9 cellular contexts compared by ENCODE assay signal in the genomic region with DNA sequence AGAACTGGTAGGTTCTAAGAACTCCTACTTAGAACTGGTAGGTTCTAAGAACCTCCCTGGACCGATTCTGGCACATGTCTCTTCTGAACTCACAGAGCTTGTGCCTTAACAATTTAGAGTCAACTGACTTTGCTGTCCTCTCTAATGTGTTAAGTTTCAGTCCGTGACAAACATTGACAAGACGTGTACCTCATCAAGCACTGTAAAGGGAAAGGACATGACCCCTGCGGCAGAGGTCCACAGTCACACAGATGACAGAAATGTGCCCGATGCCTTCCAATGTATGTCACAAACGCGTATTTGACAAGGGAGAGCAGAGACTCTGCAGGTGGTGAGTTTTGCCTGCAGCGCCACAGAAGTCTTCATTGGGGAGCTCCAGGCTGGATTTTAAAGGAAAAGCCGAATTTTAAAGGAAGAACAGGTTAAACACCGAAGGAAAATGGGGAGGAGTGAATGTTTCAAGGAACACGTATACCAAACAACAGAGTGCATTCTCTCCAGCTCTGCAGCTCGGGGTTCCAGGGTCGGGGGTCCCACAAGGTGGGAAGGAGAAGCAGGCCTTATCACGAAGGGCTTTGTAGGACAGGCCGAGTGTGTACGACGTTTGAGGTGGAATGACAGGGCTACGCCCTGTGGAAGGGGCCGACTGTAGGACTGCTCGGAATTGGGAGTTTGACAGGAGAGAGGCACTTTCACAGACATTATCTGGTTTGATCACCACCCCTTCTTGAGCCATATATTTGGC.
DNase-seq lines count a peak whose midpoint lies in the region; ATAC-seq, FAIRE-seq and TF ChIP-seq lines count a peak whose summit lies in the region.
"Had no signal": no experiment of that assay in that cellular context is flagged by ENCODE, and none has a peak within 500 bp of the region (broad histone marks: within the 10 kb centered on the region; RNA-seq: fewer than 3 reads in every experiment).

No MANE protein-coding gene starts in this region.

- FAIRE-seq in GM12878 (lab: Jason Lieb, UNC) = no peak

- peaks cover 0 to 74% (median 7%) of the 10 kb centered on the region in 9 donors for H3K36me3 ChIP-seq in heart right ventricle
- peaks cover 28 to 36% of the 10 kb centered on the region in 2 experiments for H3K36me3 ChIP-seq in GM12878 (ENCODE audit: control insufficient read depth in 2 of 2, insufficient read depth in 2 of 2, low read length in 1 of 2)
- H3K36me3 ChIP-seq in lower lobe of right lung = peaks cover 58% of the 10 kb centered on the region
- H3K36me3 ChIP-seq in upper lobe of right lung = peaks cover 58% of the 10 kb centered on the region
- no peaks in the 10 kb centered on the region for H3K36me3 ChIP-seq in mesendoderm (ENCODE audit: control insufficient read depth, insufficient read depth, low read length)

- no peaks in the 10 kb centered on the region for H3K79me1 ChIP-seq in mesendoderm (ENCODE audit: low read length)

- H2BK120ac ChIP-seq in mesendoderm (ENCODE audit: low read depth, low read length) = no peak overlapping the region

- H4K20me1 ChIP-seq in GM12878 (ENCODE audit: control insufficient read depth, insufficient read depth) = peaks cover 5% of the 10 kb centered on the region

- H4K8ac ChIP-seq in mesendoderm (ENCODE audit: low read depth, low read length) = no peak overlapping the region

- no peak overlapping the region for H2BK5ac ChIP-seq in mesendoderm (ENCODE audit: low read length)

- no peak overlapping the region for H3K9ac ChIP-seq in GM12878 (ENCODE audit: control insufficient read depth, insufficient read depth, low read length)
- H3K9ac ChIP-seq in mesendoderm (ENCODE audit: low read length) = no peak overlapping the region

- H3K27ac ChIP-seq in heart right ventricle (peak overlapping the region in 9 of 10 donors; percentile 26 to 74 (median 60)), GM12878 (ENCODE audit: control insufficient read depth, insufficient read depth) (no peak overlapping the region), lower lobe of right lung (peak overlapping the region; percentile 42), upper lobe of right lung (peak overlapping the region; percentile 73), mesendoderm (ENCODE audit: low read depth, low read length) (no peak overlapping the region)

- RAD21 ChIA-PET in GM12878 (lab: Charles Lee; ENCODE audit: unreplicated experiment) = interaction anchor here (1.0 to 3.3 kb wide), 3 partner anchors 9 to 146 kb away, joined by 3 to 12 read pairs (median 4); no protein-coding TSS in a partner anchor

- H2AK5ac ChIP-seq in mesendoderm (ENCODE audit: low read length) = no peak overlapping the region

- H3K23ac ChIP-seq in mesendoderm (ENCODE audit: low read length) = no peak overlapping the region

- in situ Hi-C loops in GM12878 (cut with MboI) = no loop called here

- CTCF ChIA-PET in GM12878 (lab: Yijun Ruan, JAX) = interaction anchor here (2.9 to 8.6 kb wide), 7 partner anchors 9 to 145 kb away, joined by 20 to 166 read pairs (median 40); no protein-coding TSS in a partner anchor

- 73 to 74% methylated on average over 20 of the region's 20 CpGs for WGBS in heart right ventricle, 2 donors
- 80% methylated on average over 20 of the region's 20 CpGs for WGBS in GM12878 (ENCODE audit: insufficient coverage, insufficient replicate concordance, low lambda C conversion rate, missing lambda C conversion rate)
- no CpG with 5 or more reads among the region's 20 CpGs for WGBS in mesendoderm (ENCODE audit: extremely low coverage, insufficient coverage, low lambda C conversion rate)

- no peak for TF ChIP-seq RAD21 in GM12878 (IDR thresholded peaks at IDR 0.05; ENCODE audit: insufficient read depth, low read depth, low read length)

- H3K56ac ChIP-seq in mesendoderm (ENCODE audit: low read length) = no peak overlapping the region

- H2AFZ ChIP-seq in GM12878 (ENCODE audit: control insufficient read depth, low read depth, low read length) = no peak overlapping the region

- peak in 1 of 8 donors; percentile 12 for ATAC-seq in heart right ventricle
- ATAC-seq in Right ventricle myocardium inferior = no peak
- ATAC-seq in GM12878 = no peak
- ATAC-seq in lower lobe of right lung = no peak
- ATAC-seq in upper lobe of right lung = no peak

- POLR2A ChIA-PET in GM12878 (lab: Charles Lee) = no interaction called here

- TF ChIP-seq POLR2A in GM12878 (IDR thresholded peaks at IDR 0.05; ENCODE audit: low read depth, low read length) = no peak

- H3K9me3 ChIP-seq in heart right ventricle (no peaks in the 10 kb centered on the region), GM12878 (replicated peaks; ENCODE audit: control insufficient read depth, insufficient read depth, low read length) (peaks cover 3% of the 10 kb centered on the region; the same call in 1 of the 3 replicates), lower lobe of right lung (no peaks in the 10 kb centered on the region), upper lobe of right lung (no peaks in the 10 kb centered on the region)

- intact Hi-C loops in heart right ventricle (cut with DNase I) = loop anchor here in 7 of 10 donors (5.0 to 10.0 kb wide), 9 partner anchors 92 to 547 kb away; no protein-coding TSS in a partner anchor
- intact Hi-C loops in Right ventricle myocardium inferior (cut with DNase I) = loop anchor here (5.0 kb wide), 3 partner anchors 112 to 407 kb away; no protein-coding TSS in a partner anchor
- intact Hi-C loops in GM12878 (cut with micrococcal nuclease; ENCODE audit: unreplicated experiment) = no loop called here
- intact Hi-C loops in lower lobe of right lung (cut with DNase I) = no loop called here
- intact Hi-C loops in upper lobe of right lung (cut with DNase I) = loop anchor here (10.0 kb wide), 1 partner anchor 120 kb away; no protein-coding TSS in a partner anchor

- SMC1A ChIA-PET in GM12878 (lab: Charles Lee; ENCODE audit: uncharacterized antibody, unreplicated experiment) = interaction anchor here (0.6 to 5.7 kb wide), 7 partner anchors 62 to 163 kb away, joined by 3 to 84 read pairs (median 24); no protein-coding TSS in a partner anchor

- TF ChIP-seq CTCF in heart right ventricle (IDR thresholded peaks at IDR 0.05) (no peak), GM12878 (IDR thresholded peaks at IDR 0.05 in 2 of 3, conservative IDR thresholded peaks at IDR 0.05 in 1 of 3; ENCODE audit: control insufficient read depth in 2 of 3, extremely low read depth in 1 of 3, insufficient read depth in 1 of 3, low read depth in 3 of 3, low read length in 3 of 3) (no peak), lower lobe of right lung (IDR thresholded peaks at IDR 0.05) (no peak), upper lobe of right lung (IDR thresholded peaks at IDR 0.05) (no peak)

- H3K4me3 ChIP-seq in heart right ventricle (no peak overlapping the region), GM12878 (no peak overlapping the region), lower lobe of right lung (no peak overlapping the region), upper lobe of right lung (no peak overlapping the region), mesendoderm (ENCODE audit: low read length) (no peak overlapping the region)

- no peak for TF ChIP-seq EP300 in GM12878 (IDR thresholded peaks at IDR 0.05; ENCODE audit: borderline replicate concordance in 1 of 2, control insufficient read depth in 1 of 2, low read depth in 2 of 2, low read length in 2 of 2)

- H3K27me3 ChIP-seq in heart right ventricle (no peaks in the 10 kb centered on the region), GM12878 (replicated peaks in 1 of 2; ENCODE audit: control insufficient read depth in 2 of 2, insufficient read depth in 2 of 2, low read length in 1 of 2) (no peaks in the 10 kb centered on the region), lower lobe of right lung (ENCODE audit: low read depth) (no peaks in the 10 kb centered on the region), upper lobe of right lung (no peaks in the 10 kb centered on the region), mesendoderm (ENCODE audit: insufficient read depth, low read length, poor library complexity) (no peaks in the 10 kb centered on the region)

- H3K18ac ChIP-seq in mesendoderm (ENCODE audit: low read length) = no peak overlapping the region

- no peak overlapping the region for H2BK15ac ChIP-seq in mesendoderm (replicated peaks; ENCODE audit: low read depth)

- no peak for DNase-seq in heart right ventricle
- no peak for DNase-seq in Right ventricle myocardium inferior (ENCODE audit: missing footprints)
- DNase-seq in GM12878 (ENCODE audit: low read depth, low spot score) = no peak
- DNase-seq in lower lobe of right lung = no peak
- DNase-seq in upper lobe of right lung = no peak
- DNase-seq in mesendoderm = no peak
- DNase-seq in A172 (ENCODE audit: low spot score) = no peak
- DNase-seq in NCI-H446 (lab: John Stamatoyannopoulos, UW) = no peak
- DNase-seq: stimulated activated CD4-positive, alpha-beta T cell treated with anti-CD3 and anti-CD28 coated beads, Interleukin-2, amount 100 ng/mL, for 24 hours had no signal

- no peak overlapping the region for H3K4ac ChIP-seq in mesendoderm (ENCODE audit: low read depth, low read length)

- H3K4me1 ChIP-seq in heart right ventricle (peaks cover 21 to 85% (median 59%) of the 10 kb centered on the region in 9 donors), GM12878 (ENCODE audit: control insufficient read depth, insufficient read depth, low read length) (peaks cover 33% of the 10 kb centered on the region), lower lobe of right lung (peaks cover 86% of the 10 kb centered on the region), upper lobe of right lung (peaks cover 72% of the 10 kb centered on the region), mesendoderm (ENCODE audit: control insufficient read depth, low read depth, low read length) (no peaks in the 10 kb centered on the region)

- H3K79me2 ChIP-seq in GM12878 (ENCODE audit: control insufficient read depth, insufficient read depth, low read length) = peaks cover 45% of the 10 kb centered on the region
- H3K79me2 ChIP-seq in mesendoderm (ENCODE audit: control insufficient read depth, insufficient read depth, low read length) = no peaks in the 10 kb centered on the region

- H4K5ac ChIP-seq in mesendoderm (ENCODE audit: low read length) = no peak overlapping the region

- no TSS peak for BruUV-seq in GM12878 (replicated peaks; lab: Mats Ljungman, UMichigan)

- H3K4me2 ChIP-seq in GM12878 (ENCODE audit: control insufficient read depth, insufficient read depth) (no peak overlapping the region), mesendoderm (ENCODE audit: low read length) (no peak overlapping the region)

TF ChIP-seq in GM12878, 131 proteins besides CTCF, POLR2A, EP300 and RAD21:
- TF ChIP-seq PML (IDR thresholded peaks at IDR 0.05; ENCODE audit: low read length) (peak; percentile 38; the same call in 1 of the 2 replicates), STAT3 (IDR thresholded peaks at IDR 0.05; ENCODE audit: low read depth, low read length) (no peak)

Comparison
In these comparisons a context has a peak if more than half of its experiments do, and no peak if none do; other contexts are left out.
1. H3K27ac ChIP-seq: peak in heart right ventricle (9 of 10), lower lobe of right lung (single experiment) and upper lobe of right lung (single experiment); none in GM12878 (single experiment) and mesendoderm (single experiment).
2. intact Hi-C loops: an anchor here in heart right ventricle (5.0 to 10.0 kb wide), Right ventricle myocardium inferior (5.0 kb wide) and upper lobe of right lung (10.0 kb wide); none called in GM12878 and lower lobe of right lung.